Comparison of ENCODE assay signal across 8 cellular contexts in the genomic region with DNA sequence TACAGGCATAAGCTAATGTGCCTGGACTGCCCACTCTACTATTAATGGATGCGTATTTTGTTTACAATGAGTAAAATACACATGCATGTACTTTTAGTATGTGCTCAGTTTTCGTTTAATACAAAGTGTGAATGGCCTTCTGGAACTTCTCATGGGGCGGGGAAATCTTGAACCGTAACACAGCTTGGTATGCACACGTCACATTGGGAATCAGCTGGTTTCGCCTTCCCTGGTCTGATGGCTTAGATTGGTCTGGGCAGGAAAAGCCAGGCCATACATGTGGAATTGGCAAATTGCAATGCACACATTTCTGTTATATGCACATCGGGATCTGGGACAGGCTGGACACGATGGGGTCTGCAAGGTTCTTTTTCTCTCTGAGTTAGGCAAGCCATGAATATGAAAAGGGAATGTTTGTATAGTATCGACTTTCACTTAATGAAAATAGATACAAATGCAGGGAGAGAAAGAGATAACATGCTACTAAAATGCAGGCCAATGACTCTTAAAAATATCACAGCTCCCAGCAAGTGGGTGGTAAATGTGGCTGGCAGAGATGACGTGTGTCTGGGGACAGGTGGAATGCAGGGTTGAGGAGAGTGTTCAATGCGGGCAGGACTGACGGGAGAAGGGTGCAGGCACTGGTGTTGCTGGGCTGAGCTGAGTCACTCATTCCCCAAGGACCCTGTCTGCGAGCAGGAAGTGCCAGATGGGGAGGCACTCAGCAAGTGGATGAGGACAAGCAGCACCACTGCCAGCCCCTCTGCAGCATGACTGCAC.
DNase-seq lines count a peak whose midpoint lies in the region; ATAC-seq and TF ChIP-seq lines count a peak whose summit lies in the region.

No MANE protein-coding gene starts in this region.

- peak overlapping the region; percentile 15 for H3K4me2 ChIP-seq in hepatocyte

- no peaks in the 10 kb centered on the region for H3K36me3 ChIP-seq in A673 (ENCODE audit: insufficient read depth, low read length, poor library complexity, severe bottlenecking)
- H3K36me3 ChIP-seq in SJCRH30: no peaks in the 10 kb centered on the region
- H3K36me3 ChIP-seq in hepatocyte (replicated peaks; ENCODE audit: insufficient read depth, low read depth): no peaks in the 10 kb centered on the region

- BruUV-seq in A673 (replicated peaks; lab: Mats Ljungman, UMichigan): no TSS peak

- POLR2A ChIA-PET in A673 (lab: Charles Lee; ENCODE audit: low non-redundant PET): no interaction called here

- H4K20me1 ChIP-seq in hepatocyte (ENCODE audit: insufficient read depth, poor library complexity, severe bottlenecking): no peaks in the 10 kb centered on the region

- H3K4me3 ChIP-seq in A673 (ENCODE audit: low read depth, low read length, poor library complexity, severe bottlenecking): no peak overlapping the region
- no peak overlapping the region for H3K4me3 ChIP-seq in SJCRH30
- H3K4me3 ChIP-seq in hepatocyte: no peak overlapping the region

- no peak overlapping the region for H3K27ac ChIP-seq in A673 (ENCODE audit: low read depth, low read length, poor library complexity, severe bottlenecking)
- no peak overlapping the region for H3K27ac ChIP-seq in SJCRH30
- H3K27ac ChIP-seq in hepatocyte: peak overlapping the region; percentile 77

- H3K9me3 ChIP-seq in A673 (ENCODE audit: low read depth, low read length, poor library complexity, severe bottlenecking) (no peaks in the 10 kb centered on the region), SJCRH30 (replicated peaks) (no peaks in the 10 kb centered on the region), hepatocyte (ENCODE audit: low read depth) (no peaks in the 10 kb centered on the region)

- ATAC-seq in GM18502 (IDR thresholded peaks at IDR 0.05; ENCODE audit: poor library complexity, unreplicated experiment) (no peak), HG02981 (IDR thresholded peaks at IDR 0.05; ENCODE audit: unreplicated experiment) (no peak)

- no peak overlapping the region for H2AFZ ChIP-seq in hepatocyte

- CTCF ChIA-PET in A673 (lab: Charles Lee): interaction anchor here (0.7 kb wide), 1 partner anchor 258 kb away, joined by 3 read pairs; no protein-coding TSS in a partner anchor

- WGBS in hepatocyte (ENCODE audit: low lambda C conversion rate, missing lambda C conversion rate): 63% methylated on average over 13 of the region's 13 CpGs

- no peaks in the 10 kb centered on the region for H3K9me2 ChIP-seq in hepatocyte (replicated peaks; ENCODE audit: insufficient read depth)

- intact Hi-C loops in A673 (cut with micrococcal nuclease; ENCODE audit: unreplicated experiment): no loop called here

- no peaks in the 10 kb centered on the region for H3K4me1 ChIP-seq in A673 (ENCODE audit: insufficient read depth, low read length, poor library complexity, severe bottlenecking)
- H3K4me1 ChIP-seq in SJCRH30: peaks cover 48% of the 10 kb centered on the region
- H3K4me1 ChIP-seq in hepatocyte (ENCODE audit: insufficient read depth): peaks cover 70% of the 10 kb centered on the region

- TF ChIP-seq CTCF in A673 (conservative IDR thresholded peaks at IDR 0.05; ENCODE audit: low read depth, low read length): no peak
- no peak for TF ChIP-seq CTCF in hepatocyte (IDR thresholded peaks at IDR 0.05; ENCODE audit: poor library complexity)

- no peaks in the 10 kb centered on the region for H3K79me2 ChIP-seq in hepatocyte

- H3K27me3 ChIP-seq in A673 (replicated peaks; ENCODE audit: insufficient read depth, low read depth, low read length, poor library complexity) (peaks cover 5% of the 10 kb centered on the region), SJCRH30 (no peaks in the 10 kb centered on the region), hepatocyte (no peaks in the 10 kb centered on the region)

- DNase-seq in A673 (ENCODE audit: low spot score) (peak; percentile 52), HT1080 (ENCODE audit: low read depth) (peak; percentile 68), SJCRH30 (peak; percentile 80 to 81), hepatocyte (ENCODE audit: low spot score) (no peak), NCI-H128 (lab: John Stamatoyannopoulos, UW; ENCODE audit: unreplicated experiment) (no peak), NOMO-1 (lab: John Stamatoyannopoulos, UW; ENCODE audit: unreplicated experiment in 2 of 2) (no peak)

Comparison
In these comparisons a context has a peak if more than half of its experiments do, and no peak if none do; other contexts are left out.
1. DNase-seq: peak in A673 (single experiment), HT1080 (single experiment) and SJCRH30 (2 of 2); none in hepatocyte (single experiment), NCI-H128 (single experiment) and NOMO-1 (0 of 2).